ENCODE assay signal across 1 cellular context in the genomic region with DNA sequence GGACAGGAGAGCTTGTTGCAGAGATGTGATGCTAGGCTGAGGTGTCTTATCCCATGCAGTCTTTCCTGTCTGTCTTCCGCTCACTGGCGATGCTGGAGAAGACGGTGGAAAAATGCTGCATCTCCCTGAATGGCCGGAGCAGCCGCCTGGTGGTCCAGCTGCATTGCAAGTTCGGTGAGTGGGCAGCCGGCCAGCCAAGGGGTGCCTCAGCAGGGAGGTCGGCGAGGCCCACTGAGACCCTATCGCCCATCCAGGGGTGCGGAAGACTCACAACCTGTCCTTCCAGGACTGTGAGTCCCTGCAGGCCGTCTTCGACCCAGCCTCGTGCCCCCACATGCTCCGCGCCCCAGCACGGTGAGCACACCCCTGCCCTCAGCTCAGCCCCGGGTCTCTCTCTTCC.
TF ChIP-seq lines count a peak whose summit lies in the region.

No MANE protein-coding gene starts in this region.

TF ChIP-seq in GM23338, 12 proteins besides CTCF, POLR2A, EP300 and RAD21:
- TF ChIP-seq, protein P1, sequence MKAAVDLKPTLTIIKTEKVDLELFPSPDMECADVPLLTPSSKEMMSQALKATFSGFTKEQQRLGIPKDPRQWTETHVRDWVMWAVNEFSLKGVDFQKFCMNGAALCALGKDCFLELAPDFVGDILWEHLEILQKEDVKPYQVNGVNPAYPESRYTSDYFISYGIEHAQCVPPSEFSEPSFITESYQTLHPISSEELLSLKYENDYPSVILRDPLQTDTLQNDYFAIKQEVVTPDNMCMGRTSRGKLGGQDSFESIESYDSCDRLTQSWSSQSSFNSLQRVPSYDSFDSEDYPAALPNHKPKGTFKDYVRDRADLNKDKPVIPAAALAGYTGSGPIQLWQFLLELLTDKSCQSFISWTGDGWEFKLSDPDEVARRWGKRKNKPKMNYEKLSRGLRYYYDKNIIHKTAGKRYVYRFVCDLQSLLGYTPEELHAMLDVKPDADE (IDR thresholded peaks at IDR 0.05), result no peak
- TF ChIP-seq NANOG (IDR thresholded peaks at IDR 0.05; ENCODE audit: borderline replicate concordance) (no peak), JUNB (IDR thresholded peaks at IDR 0.05; ENCODE audit: unreplicated experiment) (no peak), ZNF114 (CRISPR knock-in tag; IDR thresholded peaks at IDR 0.05) (no peak), EZH2 (IDR thresholded peaks at IDR 0.05; ENCODE audit: low read depth, unreplicated experiment) (no peak), POLR2AphosphoS5 (IDR thresholded peaks at IDR 0.05; ENCODE audit: low read depth) (no peak), EZH2phosphoT487 (IDR thresholded peaks at IDR 0.05; ENCODE audit: unreplicated experiment) (no peak), ZNF331 (CRISPR knock-in tag; IDR thresholded peaks at IDR 0.05; ENCODE audit: low read depth) (no peak)
- TF ChIP-seq, protein P2, sequence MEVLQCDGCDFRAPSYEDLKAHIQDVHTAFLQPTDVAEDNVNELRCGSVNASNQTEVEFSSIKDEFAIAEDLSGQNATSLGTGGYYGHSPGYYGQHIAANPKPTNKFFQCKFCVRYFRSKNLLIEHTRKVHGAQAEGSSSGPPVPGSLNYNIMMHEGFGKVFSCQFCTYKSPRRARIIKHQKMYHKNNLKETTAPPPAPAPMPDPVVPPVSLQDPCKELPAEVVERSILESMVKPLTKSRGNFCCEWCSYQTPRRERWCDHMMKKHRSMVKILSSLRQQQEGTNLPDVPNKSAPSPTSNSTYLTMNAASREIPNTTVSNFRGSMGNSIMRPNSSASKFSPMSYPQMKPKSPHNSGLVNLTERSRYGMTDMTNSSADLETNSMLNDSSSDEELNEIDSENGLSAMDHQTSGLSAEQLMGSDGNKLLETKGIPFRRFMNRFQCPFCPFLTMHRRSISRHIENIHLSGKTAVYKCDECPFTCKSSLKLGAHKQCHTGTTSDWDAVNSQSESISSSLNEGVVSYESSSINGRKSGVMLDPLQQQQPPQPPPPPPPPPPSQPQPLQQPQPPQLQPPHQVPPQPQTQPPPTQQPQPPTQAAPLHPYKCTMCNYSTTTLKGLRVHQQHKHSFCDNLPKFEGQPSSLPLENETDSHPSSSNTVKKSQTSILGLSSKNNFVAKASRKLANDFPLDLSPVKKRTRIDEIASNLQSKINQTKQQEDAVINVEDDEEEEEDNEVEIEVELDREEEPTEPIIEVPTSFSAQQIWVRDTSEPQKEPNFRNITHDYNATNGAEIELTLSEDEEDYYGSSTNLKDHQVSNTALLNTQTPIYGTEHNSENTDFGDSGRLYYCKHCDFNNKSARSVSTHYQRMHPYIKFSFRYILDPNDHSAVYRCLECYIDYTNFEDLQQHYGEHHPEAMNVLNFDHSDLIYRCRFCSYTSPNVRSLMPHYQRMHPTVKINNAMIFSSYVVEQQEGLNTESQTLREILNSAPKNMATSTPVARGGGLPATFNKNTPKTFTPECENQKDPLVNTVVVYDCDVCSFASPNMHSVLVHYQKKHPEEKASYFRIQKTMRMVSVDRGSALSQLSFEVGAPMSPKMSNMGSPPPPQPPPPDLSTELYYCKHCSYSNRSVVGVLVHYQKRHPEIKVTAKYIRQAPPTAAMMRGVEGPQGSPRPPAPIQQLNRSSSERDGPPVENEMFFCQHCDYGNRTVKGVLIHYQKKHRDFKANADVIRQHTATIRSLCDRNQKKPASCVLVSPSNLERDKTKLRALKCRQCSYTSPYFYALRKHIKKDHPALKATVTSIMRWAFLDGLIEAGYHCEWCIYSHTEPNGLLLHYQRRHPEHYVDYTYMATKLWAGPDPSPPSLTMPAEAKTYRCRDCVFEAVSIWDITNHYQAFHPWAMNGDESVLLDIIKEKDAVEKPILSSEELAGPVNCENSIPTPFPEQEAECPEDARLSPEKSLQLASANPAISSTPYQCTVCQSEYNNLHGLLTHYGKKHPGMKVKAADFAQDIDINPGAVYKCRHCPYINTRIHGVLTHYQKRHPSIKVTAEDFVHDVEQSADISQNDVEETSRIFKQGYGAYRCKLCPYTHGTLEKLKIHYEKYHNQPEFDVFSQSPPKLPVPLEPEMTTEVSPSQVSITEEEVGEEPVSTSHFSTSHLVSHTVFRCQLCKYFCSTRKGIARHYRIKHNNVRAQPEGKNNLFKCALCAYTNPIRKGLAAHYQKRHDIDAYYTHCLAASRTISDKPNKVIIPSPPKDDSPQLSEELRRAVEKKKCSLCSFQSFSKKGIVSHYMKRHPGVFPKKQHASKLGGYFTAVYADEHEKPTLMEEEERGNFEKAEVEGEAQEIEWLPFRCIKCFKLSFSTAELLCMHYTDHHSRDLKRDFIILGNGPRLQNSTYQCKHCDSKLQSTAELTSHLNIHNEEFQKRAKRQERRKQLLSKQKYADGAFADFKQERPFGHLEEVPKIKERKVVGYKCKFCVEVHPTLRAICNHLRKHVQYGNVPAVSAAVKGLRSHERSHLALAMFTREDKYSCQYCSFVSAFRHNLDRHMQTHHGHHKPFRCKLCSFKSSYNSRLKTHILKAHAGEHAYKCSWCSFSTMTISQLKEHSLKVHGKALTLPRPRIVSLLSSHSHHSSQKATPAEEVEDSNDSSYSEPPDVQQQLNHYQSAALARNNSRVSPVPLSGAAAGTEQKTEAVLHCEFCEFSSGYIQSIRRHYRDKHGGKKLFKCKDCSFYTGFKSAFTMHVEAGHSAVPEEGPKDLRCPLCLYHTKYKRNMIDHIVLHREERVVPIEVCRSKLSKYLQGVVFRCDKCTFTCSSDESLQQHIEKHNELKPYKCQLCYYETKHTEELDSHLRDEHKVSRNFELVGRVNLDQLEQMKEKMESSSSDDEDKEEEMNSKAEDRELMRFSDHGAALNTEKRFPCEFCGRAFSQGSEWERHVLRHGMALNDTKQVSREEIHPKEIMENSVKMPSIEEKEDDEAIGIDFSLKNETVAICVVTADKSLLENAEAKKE (CRISPR knock-in tag; IDR thresholded peaks at IDR 0.05), result no peak
